ENCODE assay signal across 25 cellular contexts in the genomic region with DNA sequence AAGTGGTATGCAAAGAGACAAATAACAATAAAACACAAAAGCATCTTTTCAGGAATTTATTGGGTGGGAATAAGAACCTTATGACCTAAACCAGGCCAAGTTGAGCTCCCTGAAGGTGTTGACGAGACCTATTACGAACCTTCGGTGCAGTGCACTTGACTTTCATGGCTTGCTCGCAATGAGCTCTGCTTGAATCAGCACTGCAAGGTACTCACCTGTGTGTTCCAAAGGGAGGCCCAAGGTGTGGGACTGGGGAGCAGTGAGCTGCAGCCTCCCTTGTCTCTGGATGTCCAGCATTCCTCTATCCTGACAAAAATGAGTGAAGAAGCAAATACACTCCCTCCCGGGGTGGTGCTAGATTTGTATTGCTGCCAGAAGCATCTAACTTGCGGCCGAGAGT. TPM values are rescaled to one million over a fixed set of nuclear protein-coding genes. Genes with fewer than 3 reads are reported as not detected.
DNase-seq lines count a peak whose midpoint lies in the region; ATAC-seq and TF ChIP-seq lines count a peak whose summit lies in the region.
"Had no signal": no experiment of that assay in that cellular context is flagged by ENCODE, and none has a peak within 500 bp of the region (broad histone marks: within the 10 kb centered on the region; RNA-seq: fewer than 3 reads in every experiment).

Gene MDFIC2 (minus strand): TSS at position 303 of the 400 bp plus-strand sequence. CDS start 665 bp downstream, outside the sequence.

- BruUV-seq in IMR-90 (replicated peaks; lab: Mats Ljungman, UMichigan), result no TSS peak

- H2AFZ ChIP-seq in IMR-90 (replicated peaks; ENCODE audit: low read length, poor library complexity), result peak within 1 kb of the TSS; percentile 23
- H2AFZ ChIP-seq: PC-9 had no signal

- no peaks in the 10 kb centered on the region for H3K36me3 Mint-ChIP-seq in glutamatergic neuron (ENCODE audit: unreplicated experiment)
- H3K36me3 Mint-ChIP-seq in activated naive CD8-positive, alpha-beta T cell treated with anti-CD3 and anti-CD28 coated beads for 36 hours, result no peaks in the 10 kb centered on the region
- H3K36me3 Mint-ChIP-seq: CD4-positive, alpha-beta memory T cell had no signal

- no peaks in the 10 kb centered on the region for H4K20me1 ChIP-seq in IMR-90 (ENCODE audit: insufficient read depth, low read length)

- H3K9me1 ChIP-seq in IMR-90 (ENCODE audit: insufficient read depth, low read length), result no peaks in the 10 kb centered on the region

- no peaks in the 10 kb centered on the region for H3K79me1 ChIP-seq in IMR-90 (ENCODE audit: low read depth in 1 of 2, low read length in 2 of 2)
- no peaks in the 10 kb centered on the region for H3K79me1 ChIP-seq in mesendoderm (ENCODE audit: low read length)

- dilution Hi-C loops in IMR-90 (cut with HindIII; ENCODE audit: low sequenced_read_pairs, unreplicated experiment), result no loop called here

- no peak within 1 kb of the TSS for H3K23ac ChIP-seq in IMR-90 (ENCODE audit: low read depth, low read length)
- no peak within 1 kb of the TSS for H3K23ac ChIP-seq in mesendoderm (ENCODE audit: low read length)

- peak within 1 kb of the TSS; percentile 14 for H3K4me3 Mint-ChIP-seq in glutamatergic neuron (ENCODE audit: unreplicated experiment)
- H3K4me3 Mint-ChIP-seq in activated naive CD8-positive, alpha-beta T cell treated with anti-CD3 and anti-CD28 coated beads for 36 hours, result no peak within 1 kb of the TSS
- H3K4me3 Mint-ChIP-seq: CD4-positive, alpha-beta memory T cell had no signal

- H3K4me3 ChIP-seq in IMR-90 (ENCODE audit: insufficient read depth, low read depth, low read length), result no peak within 1 kb of the TSS
- no peak within 1 kb of the TSS for H3K4me3 ChIP-seq in mesendoderm (ENCODE audit: low read length)
- H3K4me3 ChIP-seq in transverse colon, result no peak within 1 kb of the TSS
- H3K4me3 ChIP-seq: A549, PC-9, SJSA1 had no signal

- H3K27me3 Mint-ChIP-seq in glutamatergic neuron (ENCODE audit: unreplicated experiment), result no peaks in the 10 kb centered on the region
- peaks cover 7% of the 10 kb centered on the region for H3K27me3 Mint-ChIP-seq in activated naive CD8-positive, alpha-beta T cell treated with anti-CD3 and anti-CD28 coated beads for 36 hours
- H3K27me3 Mint-ChIP-seq: CD4-positive, alpha-beta memory T cell had no signal

- H3K18ac ChIP-seq in IMR-90 (ENCODE audit: low read depth, low read length) (no peak within 1 kb of the TSS), mesendoderm (ENCODE audit: low read length) (no peak within 1 kb of the TSS)

- H3K4me1 Mint-ChIP-seq in glutamatergic neuron (ENCODE audit: low read depth, unreplicated experiment), result peaks cover 9% of the 10 kb centered on the region
- H3K4me1 Mint-ChIP-seq in activated naive CD8-positive, alpha-beta T cell treated with anti-CD3 and anti-CD28 coated beads for 36 hours, result no peaks in the 10 kb centered on the region
- H3K4me1 Mint-ChIP-seq: CD4-positive, alpha-beta memory T cell had no signal

- 67% methylated on average over 3 of the region's 7 CpGs; no CpG with 5 or more reads in 1 of the 2 experiments for WGBS in IMR-90 (ENCODE audit: extremely low coverage in 2 of 2, insufficient read length in 1 of 2), 2 experiments
- WGBS in mesendoderm (ENCODE audit: extremely low coverage, insufficient coverage, low lambda C conversion rate), result no CpG with 5 or more reads among the region's 7 CpGs
- whole genome bisulfite sequencing in transverse colon (ENCODE audit: low coverage in 1 of 2), 2 donors, result 80% methylated on average over 1 to 7 of the region's 7 CpGs

- H3K36me3 ChIP-seq in IMR-90 (ENCODE audit: control insufficient read depth, insufficient read depth, low read length), result no peaks in the 10 kb centered on the region
- H3K36me3 ChIP-seq in mesendoderm (ENCODE audit: control insufficient read depth, insufficient read depth, low read length), result no peaks in the 10 kb centered on the region
- no peaks in the 10 kb centered on the region for H3K36me3 ChIP-seq in transverse colon
- H3K36me3 ChIP-seq: SJSA1 had no signal

- no peak for TF ChIP-seq CTCF in IMR-90 (conservative IDR thresholded peaks at IDR 0.05; ENCODE audit: low read depth, low read length)
- TF ChIP-seq CTCF in glutamatergic neuron (IDR thresholded peaks at IDR 0.05; ENCODE audit: partially characterized antibody, unreplicated experiment), result no peak
- no peak for TF ChIP-seq CTCF in transverse colon (IDR thresholded peaks at IDR 0.05)

- H4K8ac ChIP-seq in IMR-90 (ENCODE audit: low read depth in 2 of 2, low read length in 2 of 2) (no peak within 1 kb of the TSS), mesendoderm (ENCODE audit: low read depth, low read length) (no peak within 1 kb of the TSS)

- H4K5ac ChIP-seq in IMR-90 (ENCODE audit: low read depth, low read length) (no peak within 1 kb of the TSS), mesendoderm (ENCODE audit: low read length) (no peak within 1 kb of the TSS)

- H3K9ac ChIP-seq in IMR-90 (ENCODE audit: low read depth, low read length) (no peak within 1 kb of the TSS), mesendoderm (ENCODE audit: low read length) (no peak within 1 kb of the TSS)

- TF ChIP-seq EP300 in transverse colon (IDR thresholded peaks at IDR 0.05; ENCODE audit: low read depth), result no peak

- no peaks in the 10 kb centered on the region for H3K27me3 ChIP-seq in IMR-90 (ENCODE audit: control insufficient read depth, insufficient read depth, low read length)
- H3K27me3 ChIP-seq in mesendoderm (ENCODE audit: insufficient read depth, low read length, poor library complexity), result no peaks in the 10 kb centered on the region
- H3K27me3 ChIP-seq in transverse colon, result no peaks in the 10 kb centered on the region
- H3K27me3 ChIP-seq: SJSA1 had no signal

- ATAC-seq in IMR-90 (ENCODE audit: low read depth), result no peak
- no peak for ATAC-seq in left colon
- no peak for ATAC-seq in GM18502 (IDR thresholded peaks at IDR 0.05; ENCODE audit: poor library complexity, unreplicated experiment)
- ATAC-seq: A549 had no signal

- H3K9me3 Mint-ChIP-seq in glutamatergic neuron (ENCODE audit: unreplicated experiment), result no peaks in the 10 kb centered on the region
- no peaks in the 10 kb centered on the region for H3K9me3 Mint-ChIP-seq in activated naive CD8-positive, alpha-beta T cell treated with anti-CD3 and anti-CD28 coated beads for 36 hours
- H3K9me3 Mint-ChIP-seq: CD4-positive, alpha-beta memory T cell had no signal

- intact Hi-C loops in IMR-90 (cut with micrococcal nuclease) (no loop called here), left colon (cut with DNase I, micrococcal nuclease) (no loop called here), transverse colon (cut with DNase I; ENCODE audit: low total_unique reads) (no loop called here)

- POLR2A ChIA-PET in IMR-90 (lab: Charles Lee; ENCODE audit: unreplicated experiment), result no interaction called here

- H3K4me2 ChIP-seq in IMR-90 (ENCODE audit: low read depth, low read length), result no peak within 1 kb of the TSS
- H3K4me2 ChIP-seq in mesendoderm (ENCODE audit: low read length), result no peak within 1 kb of the TSS
- H3K4me2 ChIP-seq: A549, PC-9 had no signal

- H3K14ac ChIP-seq in IMR-90 (replicated peaks; ENCODE audit: low read depth, low read length), result no peak within 1 kb of the TSS

- H3K4me1 ChIP-seq in IMR-90 (ENCODE audit: control insufficient read depth, insufficient read depth, low read length), result no peaks in the 10 kb centered on the region
- no peaks in the 10 kb centered on the region for H3K4me1 ChIP-seq in mesendoderm (ENCODE audit: control insufficient read depth, low read depth, low read length)
- no peaks in the 10 kb centered on the region for H3K4me1 ChIP-seq in transverse colon
- H3K4me1 ChIP-seq: A549, SJSA1 had no signal

- no peak within 1 kb of the TSS for H3K27ac ChIP-seq in IMR-90 (ENCODE audit: insufficient read depth, low read length)
- no peak within 1 kb of the TSS for H3K27ac ChIP-seq in mesendoderm (ENCODE audit: low read depth, low read length)
- H3K27ac ChIP-seq in transverse colon, result no peak within 1 kb of the TSS
- H3K27ac ChIP-seq: A549, PC-9, SJSA1 had no signal

- DNase-seq in IMR-90 (no peak), glutamatergic neuron (no peak), mesendoderm (peak; percentile 10), left colon (no peak), transverse colon (no peak)
- no peak for DNase-seq in activated naive CD8-positive, alpha-beta T cell treated with anti-CD3 and anti-CD28 coated beads for 36 hours
- DNase-seq: AML-193; C1 segment of cervical spinal cord; CD4-positive, alpha-beta memory T cell; COR-L47; HCEC 1CT; KG1; MM.1S; NCI-H1048; NCI-H1417; NCI-H1694; NCI-H2029 treated with DMSO at 0.1 percent for 48 hours; NCI-H446 treated with DMSO at 0.1 percent for 48 hours; NCI-H526; PC-9; Right ventricle myocardium superior had no signal

- H3K27ac Mint-ChIP-seq in glutamatergic neuron (ENCODE audit: unreplicated experiment), result peak within 1 kb of the TSS; percentile 48
- H3K27ac Mint-ChIP-seq in activated naive CD8-positive, alpha-beta T cell treated with anti-CD3 and anti-CD28 coated beads for 36 hours, result no peak within 1 kb of the TSS
- H3K27ac Mint-ChIP-seq: CD4-positive, alpha-beta memory T cell had no signal

- no peak within 1 kb of the TSS for H2AK5ac ChIP-seq in IMR-90 (ENCODE audit: low read depth, low read length)
- no peak within 1 kb of the TSS for H2AK5ac ChIP-seq in mesendoderm (ENCODE audit: low read length)

- H2AK9ac ChIP-seq in IMR-90 (replicated peaks; ENCODE audit: low read depth, low read length, poor library complexity), result no peak within 1 kb of the TSS

- H3K9me3 ChIP-seq in IMR-90 (ENCODE audit: control insufficient read depth, insufficient read depth, low read length) (no peaks in the 10 kb centered on the region), transverse colon (no peaks in the 10 kb centered on the region)
- H3K9me3 ChIP-seq: A549, SJSA1 had no signal

- no peak within 1 kb of the TSS for H2BK20ac ChIP-seq in IMR-90 (ENCODE audit: low read depth, low read length)

- CTCF ChIA-PET in IMR-90 (lab: Yijun Ruan, JAX), result no interaction called here

- H2BK5ac ChIP-seq in IMR-90 (ENCODE audit: low read depth, low read length, poor library complexity, severe bottlenecking) (no peak within 1 kb of the TSS), mesendoderm (ENCODE audit: low read length) (no peak within 1 kb of the TSS)

- TF ChIP-seq POLR2A in IMR-90 (IDR thresholded peaks at IDR 0.05; ENCODE audit: low read depth, low read length), result no peak
- TF ChIP-seq POLR2A in transverse colon (IDR thresholded peaks at IDR 0.05), result no peak

- H2BK120ac ChIP-seq in IMR-90 (ENCODE audit: low read depth, low read length) (no peak within 1 kb of the TSS), mesendoderm (ENCODE audit: low read depth, low read length) (no peak within 1 kb of the TSS)

- H2BK15ac ChIP-seq in IMR-90 (ENCODE audit: low read depth, low read length) (no peak within 1 kb of the TSS), mesendoderm (replicated peaks; ENCODE audit: low read depth) (no peak within 1 kb of the TSS)

- H3K79me2 ChIP-seq in mesendoderm (ENCODE audit: control insufficient read depth, insufficient read depth, low read length), result no peaks in the 10 kb centered on the region

- no peak within 1 kb of the TSS for H4K91ac ChIP-seq in IMR-90 (ENCODE audit: insufficient read depth, low read depth, low read length)

- H3K56ac ChIP-seq in IMR-90 (ENCODE audit: extremely low read depth, insufficient read depth, low read length), result no peak within 1 kb of the TSS
- no peak within 1 kb of the TSS for H3K56ac ChIP-seq in mesendoderm (ENCODE audit: low read length)

- H3K4ac ChIP-seq in IMR-90 (ENCODE audit: low read depth, low read length) (no peak within 1 kb of the TSS), mesendoderm (ENCODE audit: low read depth, low read length) (no peak within 1 kb of the TSS)

- TF ChIP-seq RAD21 in IMR-90 (IDR thresholded peaks at IDR 0.05; ENCODE audit: low read length), result no peak

- in situ Hi-C loops in IMR-90 (cut with MboI; ENCODE audit: low sequenced_read_pairs) (no loop called here), transverse colon (cut with MboI; ENCODE audit: low pct_ligation_motif_present in 1 of 4, low pct_unique_long_range_greater_than_20kb in 1 of 4, low sequenced_read_pairs in 3 of 4) (no loop called here)

RNA-seq across cellular contexts. Expression of gene MDFIC2, which starts in this region (rescaled TPM):
- total RNA-seq in IMR-90 (2012; rRNA removed) (not detected in 2 replicates), glutamatergic neuron (ENCODE audit: unreplicated experiment) (not detected), left colon (not detected), transverse colon (not detected)
- not detected in 2 replicates for polyA plus RNA-seq in IMR-90 (2012; rRNA removed)
- not detected in 2 replicates for polyA plus RNA-seq in IMR-90 (2012; cell fraction: cytosol; rRNA removed)
- not detected in 2 replicates for polyA plus RNA-seq in IMR-90 (2012; cell fraction: nucleus; rRNA removed; ENCODE audit: low replicate concordance)
- polyA plus RNA-seq in mesendoderm (2013, experiment 1 of 2), result not detected
- not detected for polyA plus RNA-seq in mesendoderm (2013, experiment 2 of 2)
- total RNA-seq in activated naive CD8-positive, alpha-beta T cell treated with anti-CD3 and anti-CD28 coated beads for 36 hours, result not detected
- total RNA-seq: CD4-positive, alpha-beta memory T cell; PC-9; Right ventricle myocardium superior; RPMI7951; SJSA1 had no signal
- polyA plus RNA-seq: A549; CD4-positive, alpha-beta memory T cell had no signal
